In genomic region chr21:35239811-35240219, GRCh38 we compare ENCODE assay signal across 12 cellular contexts.
DNase-seq lines count a peak whose midpoint lies in the region; ATAC-seq and TF ChIP-seq lines count a peak whose summit lies in the region.
"Had no signal": no experiment of that assay in that cellular context is flagged by ENCODE, and none has a peak within 500 bp of the region (broad histone marks: within the 10 kb centered on the region; RNA-seq: fewer than 3 reads in every experiment).

No MANE protein-coding gene starts in this region.

- H3K9ac ChIP-seq in skeletal muscle tissue (ENCODE audit: low read depth in 1 of 3, low read length in 3 of 3) = peak overlapping the region in 2 of 3 donors; percentile 57 to 73

- TF ChIP-seq CTCF in chondrocyte (IDR thresholded peaks at IDR 0.05) = no peak

- peaks cover 6 to 8% (median 6%) of the 10 kb centered on the region in 3 donors for H3K4me1 ChIP-seq in skeletal muscle tissue (ENCODE audit: control insufficient read depth in 3 of 3, insufficient read depth in 3 of 3, low read length in 3 of 3)

- H3K9me3 ChIP-seq in skeletal muscle tissue (ENCODE audit: control insufficient read depth in 3 of 3, low read length in 3 of 3) = no peaks in the 10 kb centered on the region
- H3K9me3 ChIP-seq: prostate gland had no signal

- DNase-seq in NCI-H1092 treated with DMSO at 0.1 percent for 48 hours (lab: John Stamatoyannopoulos, UW) (peak; percentile 95), NCI-H345 (lab: John Stamatoyannopoulos, UW) (peak; percentile 94), chondrocyte (ENCODE audit: low spot score) (no peak), mucosa of gallbladder (ENCODE audit: low spot score) (no peak)
- no peak for DNase-seq in T-helper 2 cell treated with Interferon-gamma antibody and Interleukin-4, amounts not matched to agents 5 μg/mL and 100 μg/mL, for 36 hours (ENCODE audit: low spot score)
- DNase-seq: head of caudate nucleus had no signal

- H3K4me3 Mint-ChIP-seq in chondrocyte (ENCODE audit: unreplicated experiment) = peak overlapping the region; percentile 46
- no peak overlapping the region for H3K4me3 Mint-ChIP-seq in T-helper 2 cell treated with Interferon-gamma antibody and Interleukin-4, amounts not matched to agents 5 μg/mL and 100 μg/mL, for 36 hours

- H3K36me3 ChIP-seq in skeletal muscle tissue (ENCODE audit: control insufficient read depth in 3 of 3, insufficient read depth in 3 of 3, low read length in 3 of 3) = no peaks in the 10 kb centered on the region
- H3K36me3 ChIP-seq: prostate gland had no signal

- no peaks in the 10 kb centered on the region for H3K27me3 ChIP-seq in skeletal muscle tissue (ENCODE audit: control insufficient read depth in 3 of 3, insufficient read depth in 3 of 3, low read length in 3 of 3)

- H3K4me3 ChIP-seq in skeletal muscle tissue (ENCODE audit: low read length in 3 of 3) = peak overlapping the region; percentile 5 to 59 (median 49)
- H3K4me3 ChIP-seq: prostate gland had no signal

- peaks cover 1% of the 10 kb centered on the region for H3K27me3 Mint-ChIP-seq in chondrocyte (ENCODE audit: low read depth)
- no peaks in the 10 kb centered on the region for H3K27me3 Mint-ChIP-seq in T-helper 2 cell treated with Interferon-gamma antibody and Interleukin-4, amounts not matched to agents 5 μg/mL and 100 μg/mL, for 36 hours (ENCODE audit: low read depth)

- H3K9me3 Mint-ChIP-seq in chondrocyte (ENCODE audit: low read depth) = peaks cover 9% of the 10 kb centered on the region
- peaks cover 33% of the 10 kb centered on the region for H3K9me3 Mint-ChIP-seq in T-helper 2 cell treated with Interferon-gamma antibody and Interleukin-4, amounts not matched to agents 5 μg/mL and 100 μg/mL, for 36 hours

- H3K4me1 Mint-ChIP-seq in chondrocyte (ENCODE audit: low read depth) = peaks cover 15% of the 10 kb centered on the region
- peaks cover 28% of the 10 kb centered on the region for H3K4me1 Mint-ChIP-seq in T-helper 2 cell treated with Interferon-gamma antibody and Interleukin-4, amounts not matched to agents 5 μg/mL and 100 μg/mL, for 36 hours (ENCODE audit: low read depth)

- H3K27ac Mint-ChIP-seq in chondrocyte (ENCODE audit: unreplicated experiment) = peak overlapping the region; percentile 68
- no peak overlapping the region for H3K27ac Mint-ChIP-seq in T-helper 2 cell treated with Interferon-gamma antibody and Interleukin-4, amounts not matched to agents 5 μg/mL and 100 μg/mL, for 36 hours
- H3K27ac Mint-ChIP-seq: activated naive CD4-positive, alpha-beta T cell treated with anti-CD3 and anti-CD28 coated beads, Interleukin-2, amount 50 U/mL, for 72 hours had no signal

- no peaks in the 10 kb centered on the region for H3K36me3 Mint-ChIP-seq in chondrocyte (ENCODE audit: low read depth)
- peaks cover 25% of the 10 kb centered on the region for H3K36me3 Mint-ChIP-seq in T-helper 2 cell treated with Interferon-gamma antibody and Interleukin-4, amounts not matched to agents 5 μg/mL and 100 μg/mL, for 36 hours (ENCODE audit: low read depth)

- ATAC-seq in HG02938 (IDR thresholded peaks at IDR 0.05; ENCODE audit: unreplicated experiment) (no peak), HG03520 (IDR thresholded peaks at IDR 0.05; ENCODE audit: unreplicated experiment) (no peak)
- ATAC-seq: activated naive CD4-positive, alpha-beta T cell treated with anti-CD3 and anti-CD28 coated beads, Interleukin-2, amount 50 U/mL, for 72 hours; Panc1 had no signal

- H3K27ac ChIP-seq in skeletal muscle tissue (ENCODE audit: low read depth, low read length) = peak overlapping the region; percentile 22
- H3K27ac ChIP-seq: prostate gland had no signal

Comparison
In these comparisons a context has a peak if more than half of its experiments do, and no peak if none do; other contexts are left out.
1. DNase-seq: peak in NCI-H1092 treated with DMSO at 0.1 percent for 48 hours (single experiment) and NCI-H345 (single experiment); none in chondrocyte (single experiment), mucosa of gallbladder (single experiment) and T-helper 2 cell treated with Interferon-gamma antibody and Interleukin-4, amounts not matched to agents 5 μg/mL and 100 μg/mL, for 36 hours (single experiment).